Comparison of ENCODE assay signal across 8 cellular contexts in genomic region chr9:6757132-6757987, GRCh38. TPM values are rescaled to one million over a fixed set of nuclear protein-coding genes. Genes with fewer than 3 reads are reported as not detected.
DNase-seq lines count a peak whose midpoint lies in the region; ATAC-seq and TF ChIP-seq lines count a peak whose summit lies in the region.

TSS of gene KDM4C (plus strand) at chr9:6757973. CDS start at chr9:6792989, 35,016 bp downstream.

- intact Hi-C loops in lower lobe of right lung (cut with DNase I): no loop called here

- H3K36me3 Mint-ChIP-seq in CD4-positive, CD25-positive, alpha-beta regulatory T cell: no peaks in the 10 kb centered on the region

- H3K4me1 Mint-ChIP-seq in CD4-positive, CD25-positive, alpha-beta regulatory T cell: peaks cover 13 to 38% (median 23%) of the 10 kb centered on the region in 4 donors

- 1% methylated on average over 67 of the region's 67 CpGs for WGBS in ectodermal cell, 2 experiments

- H3K4me3 Mint-ChIP-seq in CD4-positive, CD25-positive, alpha-beta regulatory T cell: peak within 1 kb of the TSS; percentile 95 to 99 (median 96)

- H3K9me3 ChIP-seq in CD4-positive, CD25-positive, alpha-beta regulatory T cell (ENCODE audit: control insufficient read depth in 2 of 2, low read length in 2 of 2): no peaks in the 10 kb centered on the region
- H3K9me3 ChIP-seq in ectodermal cell (ENCODE audit: control insufficient read depth, low read length) (no peaks in the 10 kb centered on the region), lower lobe of right lung (no peaks in the 10 kb centered on the region)

- peak; percentile 81 to 85 for ATAC-seq in CD4-positive, CD25-positive, alpha-beta regulatory T cell (ENCODE audit: low read depth in 2 of 2)
- ATAC-seq in GM19438 (IDR thresholded peaks at IDR 0.05; ENCODE audit: low read depth, unreplicated experiment): peak; percentile 76
- peak; percentile 78 for ATAC-seq in HG03571 (IDR thresholded peaks at IDR 0.05; ENCODE audit: unreplicated experiment)
- peak; percentile 95 to 96 for ATAC-seq in lower lobe of right lung

- peak; percentile 89 to 97 (median 93) for DNase-seq in CD4-positive, CD25-positive, alpha-beta regulatory T cell
- peak; percentile 69 for DNase-seq in NCI-H82 treated with DMSO at 0.1 percent for 48 hours (lab: John Stamatoyannopoulos, UW; ENCODE audit: unreplicated experiment)
- DNase-seq in activated CD8-positive, alpha-beta memory T cell treated with anti-CD3 and anti-CD28 coated beads for 1 hour (ENCODE audit: extremely low read depth in 1 of 2, low read depth in 1 of 2): peak; percentile 48 to 91
- peak; percentile 97 for DNase-seq in lower lobe of right lung
- DNase-seq in stimulated activated CD4-positive, alpha-beta T cell treated with anti-CD3 and anti-CD28 coated beads, TNF-alpha, amount 100 ng/mL, for 1 hour (ENCODE audit: low read depth in 3 of 3, low spot score in 1 of 3): peak; percentile 87 to 88 (median 87)

- H3K9me3 Mint-ChIP-seq in CD4-positive, CD25-positive, alpha-beta regulatory T cell: no peaks in the 10 kb centered on the region

- peaks cover 23% of the 10 kb centered on the region for H3K4me1 ChIP-seq in CD4-positive, CD25-positive, alpha-beta regulatory T cell (ENCODE audit: control insufficient read depth, insufficient read depth, low read length, poor library complexity, severe bottlenecking)
- H3K4me1 ChIP-seq in ectodermal cell (ENCODE audit: control insufficient read depth, insufficient read depth, low read length): no peaks in the 10 kb centered on the region
- peaks cover 16% of the 10 kb centered on the region for H3K4me1 ChIP-seq in lower lobe of right lung

- peak within 1 kb of the TSS; percentile 98 for H3K27ac ChIP-seq in CD4-positive, CD25-positive, alpha-beta regulatory T cell (ENCODE audit: insufficient read depth, low read length, poor library complexity, severe bottlenecking)
- H3K27ac ChIP-seq in ectodermal cell (ENCODE audit: insufficient read depth, low read depth, low read length, poor library complexity, severe bottlenecking) (peak within 1 kb of the TSS; percentile 88), lower lobe of right lung (peak within 1 kb of the TSS; percentile 97)

- H3K27me3 ChIP-seq in CD4-positive, CD25-positive, alpha-beta regulatory T cell (ENCODE audit: control insufficient read depth, insufficient read depth, low read length): no peaks in the 10 kb centered on the region
- peaks cover 15% of the 10 kb centered on the region for H3K27me3 ChIP-seq in ectodermal cell (ENCODE audit: control insufficient read depth, insufficient read depth, low read length, poor library complexity, severe bottlenecking)
- H3K27me3 ChIP-seq in lower lobe of right lung (ENCODE audit: low read depth): no peaks in the 10 kb centered on the region

- H3K27ac Mint-ChIP-seq in CD4-positive, CD25-positive, alpha-beta regulatory T cell: peak within 1 kb of the TSS; percentile 99 to 100 (median 99)

- no peak for TF ChIP-seq CTCF in lower lobe of right lung (IDR thresholded peaks at IDR 0.05)

- peak within 1 kb of the TSS; percentile 87 for H3K4me3 ChIP-seq in CD4-positive, CD25-positive, alpha-beta regulatory T cell (ENCODE audit: low read depth, low read length)
- peak within 1 kb of the TSS; percentile 81 for H3K4me3 ChIP-seq in ectodermal cell (ENCODE audit: insufficient read depth, low read depth, low read length)
- H3K4me3 ChIP-seq in lower lobe of right lung: peak within 1 kb of the TSS; percentile 96

- peaks cover 10% of the 10 kb centered on the region for H3K27me3 Mint-ChIP-seq in CD4-positive, CD25-positive, alpha-beta regulatory T cell

- H3K36me3 ChIP-seq in CD4-positive, CD25-positive, alpha-beta regulatory T cell (ENCODE audit: control insufficient read depth, insufficient read depth, low read length): no peaks in the 10 kb centered on the region
- H3K36me3 ChIP-seq in ectodermal cell (ENCODE audit: control insufficient read depth, insufficient read depth, low read length): no peaks in the 10 kb centered on the region
- H3K36me3 ChIP-seq in lower lobe of right lung: no peaks in the 10 kb centered on the region

RNA-seq across cellular contexts. Expression of gene KDM4C, which starts in this region (rescaled TPM):
- total RNA-seq in CD4-positive, CD25-positive, alpha-beta regulatory T cell: 99.0 TPM
- polyA plus RNA-seq in CD4-positive, CD25-positive, alpha-beta regulatory T cell: 10 to 100 TPM; 27.9 to 32.8 (median 30.0) TPM
- polyA plus RNA-seq in ectodermal cell (2013, experiment 1 of 4): 8.6 TPM
- polyA plus RNA-seq in ectodermal cell (2013, experiment 2 of 4): 10.2 TPM
- 6.6 TPM for polyA plus RNA-seq in ectodermal cell (2013, experiment 3 of 4)
- polyA plus RNA-seq in ectodermal cell (2013, experiment 4 of 4): 8.6 TPM
- 39.8 TPM for total RNA-seq in lower lobe of right lung

Comparison
In these comparisons a context has a peak if more than half of its experiments do, and no peak if none do; other contexts are left out.
1. Peak in every context shown above with its lines: DNase-seq, ATAC-seq, H3K4me3 ChIP-seq and H3K27ac ChIP-seq.